ENCODE assay signal across 21 cellular contexts in the genomic region with DNA sequence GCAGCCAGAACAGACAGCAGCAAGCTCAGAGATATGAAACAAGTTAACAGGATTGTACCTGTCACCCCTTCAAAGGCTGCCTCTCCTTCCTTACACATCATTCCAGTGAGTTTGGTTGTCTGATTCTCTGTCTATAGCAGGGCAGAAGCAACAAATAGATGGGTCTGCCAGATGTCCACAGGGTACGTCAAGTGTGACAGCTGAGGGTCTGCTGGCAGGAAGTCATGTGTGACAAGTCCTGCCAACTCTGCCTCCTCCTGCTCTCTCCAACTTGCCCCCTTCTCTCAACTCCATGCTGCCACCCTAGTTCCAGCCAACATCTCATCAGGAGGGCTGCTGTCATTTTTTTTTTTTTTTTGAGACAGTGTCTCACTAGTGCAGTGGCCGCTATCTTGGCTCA.
DNase-seq lines count a peak whose midpoint lies in the region; ATAC-seq, FAIRE-seq and TF ChIP-seq lines count a peak whose summit lies in the region.
"Had no signal": no experiment of that assay in that cellular context is flagged by ENCODE, and none has a peak within 500 bp of the region (broad histone marks: within the 10 kb centered on the region; RNA-seq: fewer than 3 reads in every experiment).

No MANE protein-coding gene starts in this region.

- H3K4me3 Mint-ChIP-seq in endodermal cell, result no peak overlapping the region
- H3K4me3 Mint-ChIP-seq: CD4-positive, alpha-beta T cell had no signal

- H3K4me1 ChIP-seq in BE2C, result no peaks in the 10 kb centered on the region
- H3K4me1 ChIP-seq in endodermal cell (ENCODE audit: control insufficient read depth, insufficient read depth, low read length), result no peaks in the 10 kb centered on the region
- H3K4me1 ChIP-seq: A549 had no signal

- H3K9me3 ChIP-seq in BE2C (no peaks in the 10 kb centered on the region), endodermal cell (ENCODE audit: control insufficient read depth, low read length) (no peaks in the 10 kb centered on the region)
- H3K9me3 ChIP-seq: A549 had no signal

- no peak overlapping the region for H3K9ac ChIP-seq in endodermal cell (ENCODE audit: extremely low read depth, low read length, poor library complexity, severe bottlenecking)

- 93% methylated on average over 2 of the region's 2 CpGs; no CpG with 5 or more reads in 1 of the 2 experiments for WGBS in endodermal cell (ENCODE audit: insufficient coverage in 1 of 2, insufficient read length in 1 of 2), 2 experiments

- peaks cover 5% of the 10 kb centered on the region for H3K27me3 Mint-ChIP-seq in endodermal cell (ENCODE audit: insufficient read depth)

- no peak for TF ChIP-seq CTCF in BE2C (IDR thresholded peaks at IDR 0.05; ENCODE audit: low read depth, low read length)
- no peak for TF ChIP-seq CTCF in endodermal cell (conservative IDR thresholded peaks at IDR 0.05)

- TF ChIP-seq POLR2A in H54 (IDR thresholded peaks at IDR 0.05; ENCODE audit: low read depth, low read length), result no peak

- H3K27ac Mint-ChIP-seq in endodermal cell, result no peak overlapping the region
- H3K27ac Mint-ChIP-seq: CD4-positive, alpha-beta T cell had no signal

- peaks cover 8% of the 10 kb centered on the region for H3K36me3 Mint-ChIP-seq in endodermal cell (ENCODE audit: low read depth)

- DNase-seq in BE2C (peak; percentile 40), NCI-H1694 treated with DMSO at 0.1 percent for 48 hours (lab: John Stamatoyannopoulos, UW) (peak; percentile 32), endodermal cell (peak; percentile 27), H54 (ENCODE audit: insufficient read length, low spot score) (no peak), NCI-H128 (lab: John Stamatoyannopoulos, UW; ENCODE audit: unreplicated experiment) (no peak), HCEC 1CT (no peak)
- DNase-seq: CD4-positive, alpha-beta T cell; COR-L47; DMS79; KG1; NCI-H1436; NCI-H2029; NCI-H2227 treated with DMSO at 0.1 percent for 48 hours; NCI-H510A; NCI-H774; PC-3; Right ventricle myocardium superior had no signal

- H3K27me3 ChIP-seq in BE2C (no peaks in the 10 kb centered on the region; the same call in 1 of the 2 replicates), endodermal cell (ENCODE audit: control insufficient read depth, insufficient read depth, low read length, poor library complexity, severe bottlenecking) (no peaks in the 10 kb centered on the region)

- no peaks in the 10 kb centered on the region for H3K9me3 Mint-ChIP-seq in endodermal cell
- H3K9me3 Mint-ChIP-seq: CD4-positive, alpha-beta T cell had no signal

- ATAC-seq in HG02852 (IDR thresholded peaks at IDR 0.05; ENCODE audit: unreplicated experiment) (peak; percentile 3), GM19324 (IDR thresholded peaks at IDR 0.05; ENCODE audit: low FRiP score, unreplicated experiment) (no peak)
- ATAC-seq: A549, PC-3 had no signal

- peaks cover 9% of the 10 kb centered on the region for H3K4me1 Mint-ChIP-seq in endodermal cell

- FAIRE-seq in H54 (lab: Jason Lieb, UNC), result no peak
- FAIRE-seq: A549, GM12891 had no signal

- no peak overlapping the region for H3K27ac ChIP-seq in endodermal cell (ENCODE audit: low read depth, low read length)
- H3K27ac ChIP-seq: A549 had no signal

- H3K4me3 ChIP-seq in BE2C (ENCODE audit: low read depth, low read length) (no peak overlapping the region), endodermal cell (ENCODE audit: low read length) (no peak overlapping the region)
- H3K4me3 ChIP-seq: A549 had no signal

- H3K36me3 ChIP-seq in BE2C (no peaks in the 10 kb centered on the region), endodermal cell (ENCODE audit: control insufficient read depth, insufficient read depth, low read length) (peaks cover 4% of the 10 kb centered on the region)

Comparison
In these comparisons a context has a peak if more than half of its experiments do, and no peak if none do; other contexts are left out.
1. DNase-seq: peak in BE2C (single experiment), NCI-H1694 treated with DMSO at 0.1 percent for 48 hours (single experiment) and endodermal cell (single experiment); none in H54 (single experiment), NCI-H128 (single experiment) and HCEC 1CT (single experiment).